Comparison of ENCODE assay signal across 33 cellular contexts in genomic region chr16:75083826-75084225, GRCh38. TPM values are rescaled to one million over a fixed set of nuclear protein-coding genes. Genes with fewer than 3 reads are reported as not detected.
DNase-seq lines count a peak whose midpoint lies in the region; ATAC-seq and TF ChIP-seq lines count a peak whose summit lies in the region.
"Had no signal": no experiment of that assay in that cellular context is flagged by ENCODE, and none has a peak within 500 bp of the region (broad histone marks: within the 10 kb centered on the region; RNA-seq: fewer than 3 reads in every experiment).

No MANE protein-coding gene starts in this region.

- H3K9me3 ChIP-seq in right lobe of liver = no peaks in the 10 kb centered on the region
- H3K9me3 ChIP-seq in stomach smooth muscle (ENCODE audit: control insufficient read depth in 2 of 2, low read length in 2 of 2) = no peaks in the 10 kb centered on the region
- H3K9me3 ChIP-seq: A549, esophagus squamous epithelium, heart left ventricle, tibial artery, vagina had no signal

- peak overlapping the region in 1 of 3 donors; percentile 69 for H3K27ac ChIP-seq in right lobe of liver
- H3K27ac ChIP-seq in stomach smooth muscle (ENCODE audit: low read length) = peak overlapping the region; percentile 11
- H3K27ac ChIP-seq: A549, brain microvascular endothelial cell, foreskin keratinocyte, heart left ventricle, PC-9, tibial artery, vagina had no signal

- DNase-seq in SHP77 (lab: John Stamatoyannopoulos, UW) = peak; percentile 26 to 39
- DNase-seq in SHP77 treated with DMSO at 0.1 percent for 48 hours (lab: John Stamatoyannopoulos, UW) = no peak
- no peak for DNase-seq in WTC11 (ENCODE audit: low spot score)
- peak; percentile 67 to 93 (median 90) for DNase-seq in right lobe of liver
- DNase-seq in activated T-cell treated with anti-CD3 and anti-CD28 coated beads, Interleukin-2, amount 50 U/mL, for 24 hours = no peak
- DNase-seq in COR-L47 (lab: John Stamatoyannopoulos, UW) = no peak
- DNase-seq: activated CD4-positive, alpha-beta memory T cell treated with anti-CD3 and anti-CD28 coated beads for 36 hours; activated CD4-positive, alpha-beta T cell treated with anti-CD3 and anti-CD28 coated beads for 1 hour; activated naive CD4-positive, alpha-beta T cell treated with anti-CD3 and anti-CD28 coated beads, Interleukin-2, amount 50 U/mL, for 16 hours; AML-193; amniotic stem cell; brain microvascular endothelial cell; CD4-positive, alpha-beta memory T cell; esophagus squamous epithelium; foreskin keratinocyte; H9; heart left ventricle; islet precursor cell; left ventricle myocardium superior; naive thymus-derived CD8-positive, alpha-beta T cell; NCI-H187 treated with DMSO at 0.1 percent for 48 hours; NCI-H2171; NCI-H510A treated with DMSO at 0.1 percent for 48 hours; PC-9; T-helper 2 cell; tibial artery had no signal

- 23% methylated on average over 6 of the region's 6 CpGs for WGBS in right lobe of liver (ENCODE audit: insufficient coverage, low coverage, low lambda C conversion rate, missing lambda C conversion rate)

- CTCF ChIA-PET in WTC11 (lab: Charles Lee) = interaction anchor here (0.7 to 1.5 kb wide), 6 partner anchors 13 to 99 kb away, joined by 3 to 7 read pairs (median 3); partner anchors contain the start of genes WDR59 and ZNRF1

- H3K4me1 ChIP-seq in right lobe of liver (peaks cover 0 to 40% (median 16%) of the 10 kb centered on the region in 4 donors), stomach smooth muscle (ENCODE audit: control insufficient read depth, insufficient read depth, low read length) (peaks cover 53% of the 10 kb centered on the region)
- H3K4me1 ChIP-seq: foreskin keratinocyte had no signal

- TF ChIP-seq POLR2A in right lobe of liver (IDR thresholded peaks at IDR 0.05) = no peak

- H3K36me3 ChIP-seq in right lobe of liver = no peaks in the 10 kb centered on the region
- no peaks in the 10 kb centered on the region for H3K36me3 ChIP-seq in stomach smooth muscle (ENCODE audit: control insufficient read depth in 2 of 2, insufficient read depth in 2 of 2, low read length in 2 of 2)
- H3K36me3 ChIP-seq: esophagus squamous epithelium, heart left ventricle, tibial artery, vagina had no signal

- H3K4me1 Mint-ChIP-seq in WTC11 = peaks cover 40% of the 10 kb centered on the region
- H3K4me1 Mint-ChIP-seq in activated T-cell treated with anti-CD3 and anti-CD28 coated beads, Interleukin-2, amount 50 U/mL, for 24 hours (ENCODE audit: low read depth) = peaks cover 36% of the 10 kb centered on the region

- H3K4me3 ChIP-seq in right lobe of liver = no peak overlapping the region
- no peak overlapping the region for H3K4me3 ChIP-seq in stomach smooth muscle (ENCODE audit: low read length in 2 of 2)
- H3K4me3 ChIP-seq: A549, esophagus squamous epithelium, heart left ventricle, PC-9, smooth muscle cell, tibial artery, vagina had no signal

- no peaks in the 10 kb centered on the region for H3K27me3 Mint-ChIP-seq in WTC11 (ENCODE audit: low read depth)
- H3K27me3 Mint-ChIP-seq in activated T-cell treated with anti-CD3 and anti-CD28 coated beads, Interleukin-2, amount 50 U/mL, for 24 hours = no peaks in the 10 kb centered on the region
- H3K27me3 Mint-ChIP-seq: activated CD4-positive, alpha-beta memory T cell treated with anti-CD3 and anti-CD28 coated beads for 36 hours; CD4-positive, alpha-beta memory T cell; stimulated activated naive CD8-positive, alpha-beta T cell treated with anti-CD3 and anti-CD28 coated beads, Interleukin-15, Interleukin-2, amounts not matched to agents 100 ng/mL and 50 ng/mL, for 24 hours had no signal

- H3K9me3 Mint-ChIP-seq in WTC11 = 0 out of 2 replicates have a peak, but pooled peaks cover 3% of the 10 kb centered on the region
- no peaks in the 10 kb centered on the region for H3K9me3 Mint-ChIP-seq in activated T-cell treated with anti-CD3 and anti-CD28 coated beads, Interleukin-2, amount 50 U/mL, for 24 hours
- H3K9me3 Mint-ChIP-seq: activated CD4-positive, alpha-beta memory T cell treated with anti-CD3 and anti-CD28 coated beads for 36 hours; H9; naive thymus-derived CD8-positive, alpha-beta T cell; stimulated activated naive CD8-positive, alpha-beta T cell treated with anti-CD3 and anti-CD28 coated beads, Interleukin-15, Interleukin-2, amounts not matched to agents 100 ng/mL and 50 ng/mL, for 24 hours had no signal

- intact Hi-C loops in right lobe of liver (cut with DNase I) = no loop called here

- H3K9ac ChIP-seq in stomach smooth muscle (ENCODE audit: low read length in 2 of 2) = no peak overlapping the region

- ATAC-seq in WTC11 = no peak
- peak; percentile 86 to 91 (median 88) for ATAC-seq in right lobe of liver
- ATAC-seq in HG02973 (IDR thresholded peaks at IDR 0.05; ENCODE audit: unreplicated experiment) = no peak
- ATAC-seq: A549; foreskin keratinocyte; heart left ventricle; left ventricle myocardium superior; naive thymus-derived CD8-positive, alpha-beta T cell; Right ventricle myocardium inferior had no signal

- H3K36me3 Mint-ChIP-seq in WTC11 = peaks cover 10% of the 10 kb centered on the region
- no peaks in the 10 kb centered on the region for H3K36me3 Mint-ChIP-seq in activated T-cell treated with anti-CD3 and anti-CD28 coated beads, Interleukin-2, amount 50 U/mL, for 24 hours (ENCODE audit: low read depth)
- H3K36me3 Mint-ChIP-seq: naive thymus-derived CD8-positive, alpha-beta T cell had no signal

- H3K27me3 ChIP-seq in right lobe of liver (no peaks in the 10 kb centered on the region), stomach smooth muscle (ENCODE audit: control insufficient read depth in 1 of 2, insufficient read depth in 2 of 2, low read length in 2 of 2) (no peaks in the 10 kb centered on the region)
- H3K27me3 ChIP-seq: brain microvascular endothelial cell, esophagus squamous epithelium, foreskin keratinocyte, heart left ventricle, tibial artery, vagina had no signal

- peak overlapping the region; percentile 3; the same call in 1 of the 2 replicates for H3K27ac Mint-ChIP-seq in WTC11
- no peak overlapping the region for H3K27ac Mint-ChIP-seq in activated T-cell treated with anti-CD3 and anti-CD28 coated beads, Interleukin-2, amount 50 U/mL, for 24 hours
- H3K27ac Mint-ChIP-seq: activated CD4-positive, alpha-beta memory T cell treated with anti-CD3 and anti-CD28 coated beads for 36 hours; H9; stimulated activated naive CD8-positive, alpha-beta T cell treated with anti-CD3 and anti-CD28 coated beads, Interleukin-15, Interleukin-2, amounts not matched to agents 100 ng/mL and 50 ng/mL, for 24 hours had no signal

- TF ChIP-seq CTCF in WTC11 (IDR thresholded peaks at IDR 0.05) = no peak
- no peak for TF ChIP-seq CTCF in right lobe of liver (IDR thresholded peaks at IDR 0.05)

- H3K4me3 Mint-ChIP-seq in WTC11 = no peak overlapping the region
- no peak overlapping the region for H3K4me3 Mint-ChIP-seq in activated T-cell treated with anti-CD3 and anti-CD28 coated beads, Interleukin-2, amount 50 U/mL, for 24 hours
- H3K4me3 Mint-ChIP-seq: activated CD4-positive, alpha-beta memory T cell treated with anti-CD3 and anti-CD28 coated beads for 36 hours; CD4-positive, alpha-beta memory T cell; H9; naive thymus-derived CD8-positive, alpha-beta T cell; stimulated activated naive CD8-positive, alpha-beta T cell treated with anti-CD3 and anti-CD28 coated beads, Interleukin-15, Interleukin-2, amounts not matched to agents 100 ng/mL and 50 ng/mL, for 24 hours had no signal

- POLR2A ChIA-PET in WTC11 (lab: Charles Lee) = no interaction called here

TF ChIP-seq in WTC11, 78 proteins besides CTCF, POLR2A, EP300 and RAD21:
- no peak for TF ChIP-seq JAZF1 (CRISPR knock-in tag; IDR thresholded peaks at IDR 0.05)
- no peak for TF ChIP-seq MAX (CRISPR knock-in tag; IDR thresholded peaks at IDR 0.05)
- TF ChIP-seq CDX4 (CRISPR knock-in tag; IDR thresholded peaks at IDR 0.05; ENCODE audit: borderline replicate concordance) = no peak
- TF ChIP-seq ZNF671 (CRISPR knock-in tag; IDR thresholded peaks at IDR 0.05) = no peak
- no peak for TF ChIP-seq SP1 (CRISPR knock-in tag; conservative IDR thresholded peaks at IDR 0.05)
- TF ChIP-seq CREM (CRISPR knock-in tag; IDR thresholded peaks at IDR 0.05) = no peak
- TF ChIP-seq KAT7 (CRISPR knock-in tag; IDR thresholded peaks at IDR 0.05; ENCODE audit: borderline replicate concordance) = no peak
- TF ChIP-seq STAT6 (CRISPR knock-in tag; conservative IDR thresholded peaks at IDR 0.05; ENCODE audit: low read depth) = no peak
- TF ChIP-seq ZBTB21 (CRISPR knock-in tag; IDR thresholded peaks at IDR 0.05; ENCODE audit: borderline replicate concordance) = no peak
- no peak for TF ChIP-seq IRF2 (CRISPR knock-in tag; IDR thresholded peaks at IDR 0.05; ENCODE audit: borderline replicate concordance, low read depth)
- no peak for TF ChIP-seq TEAD4 (CRISPR knock-in tag; IDR thresholded peaks at IDR 0.05)

RNA-seq across cellular contexts. Expression of gene LDHD, which starts 32.8 kb away (rescaled TPM):
- total RNA-seq in WTC11 (2021) (12.3 to 12.6 TPM (median 12.3 TPM) in 3 replicates), right lobe of liver (10 to 100 TPM; 62.9 to 98.5 (median 90.2) TPM)
- total RNA-seq: naive thymus-derived CD8-positive, alpha-beta T cell had no signal

Comparison
In these comparisons a context has a peak if more than half of its experiments do, and no peak if none do; other contexts are left out.
1. DNase-seq: peak in SHP77 (2 of 2) and right lobe of liver (3 of 3); none in SHP77 treated with DMSO at 0.1 percent for 48 hours (single experiment), WTC11 (single experiment), activated T-cell treated with anti-CD3 and anti-CD28 coated beads, Interleukin-2, amount 50 U/mL, for 24 hours (single experiment) and COR-L47 (single experiment).
2. ATAC-seq: peak in right lobe of liver (4 of 4); none in WTC11 (single experiment) and HG02973 (single experiment).